ENCODE assay signal across 8 cellular contexts in the genomic region with DNA sequence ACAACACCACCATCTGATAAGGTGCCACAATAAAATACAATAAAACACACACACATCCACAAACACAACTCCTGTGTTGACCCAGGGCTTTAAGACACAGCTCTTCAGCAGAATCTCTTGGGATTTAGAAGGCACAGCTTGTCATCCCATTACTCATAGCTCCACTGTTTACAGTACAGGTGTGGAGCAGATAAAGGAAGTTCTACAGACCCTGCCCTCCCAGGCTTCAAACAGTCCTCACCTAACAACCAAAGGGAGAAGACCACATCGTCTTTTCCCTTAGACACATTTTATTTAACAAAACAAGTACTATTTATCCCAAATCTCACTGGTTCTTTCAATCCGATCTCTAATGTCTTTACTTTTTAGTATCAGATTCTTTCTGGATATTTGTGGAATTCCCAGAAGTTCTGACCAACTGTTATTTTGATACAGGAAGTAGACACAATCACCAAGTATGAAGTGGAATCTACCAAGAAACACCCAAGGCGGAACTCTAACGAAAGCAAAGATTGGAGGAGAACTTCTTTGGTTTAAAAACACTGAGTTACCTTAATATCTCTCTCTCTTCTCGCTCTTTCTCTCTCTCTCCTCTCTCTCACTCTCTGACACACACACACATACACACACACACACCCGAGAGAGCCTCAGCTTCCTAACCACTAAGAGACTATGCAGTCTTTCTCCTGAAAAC. TPM values are rescaled to one million over a fixed set of nuclear protein-coding genes. Genes with fewer than 3 reads are reported as not detected.
DNase-seq lines count a peak whose midpoint lies in the region; ATAC-seq and TF ChIP-seq lines count a peak whose summit lies in the region.

No MANE protein-coding gene starts in this region.

- no peak for TF ChIP-seq EP300 in upper lobe of left lung (IDR thresholded peaks at IDR 0.05)

- ATAC-seq in HG03354 (IDR thresholded peaks at IDR 0.05; ENCODE audit: poor library complexity, severe bottlenecking, unreplicated experiment) (peak; percentile 17), right lobe of liver (peak in 3 of 4 donors; percentile 11 to 64 (median 25)), upper lobe of left lung (ENCODE audit: low FRiP score in 2 of 2) (peak; percentile 62 to 69)

- intact Hi-C loops in activated T-helper 2 cell treated with anti-CD3 and anti-CD28 coated beads, Interferon-gamma antibody, Interleukin-2, Interleukin-4, amounts not matched to agents 10 μg/mL and 5 μg/mL and 100 μg/mL, durations not matched to agents 14 hours and 24 hours and 36 hours (cut with micrococcal nuclease) = loop anchor here (2.0 to 5.0 kb wide), 3 partner anchors 21 to 81 kb away; no protein-coding TSS in a partner anchor
- intact Hi-C loops in right lobe of liver (cut with DNase I) = no loop called here

- 41% methylated on average over 6 of the region's 6 CpGs for WGBS in right lobe of liver (ENCODE audit: insufficient coverage, low coverage, low lambda C conversion rate, missing lambda C conversion rate)
- WGBS in upper lobe of left lung, 2 donors = 8 to 19% methylated on average over 6 of the region's 6 CpGs

- no peaks in the 10 kb centered on the region for H3K9me3 Mint-ChIP-seq in activated T-helper 2 cell treated with anti-CD3 and anti-CD28 coated beads, Interferon-gamma antibody, Interleukin-2, Interleukin-4, amounts not matched to agents 10 μg/mL and 5 μg/mL and 100 μg/mL, durations not matched to agents 14 hours and 24 hours and 36 hours

- peaks cover 25% of the 10 kb centered on the region for H3K36me3 Mint-ChIP-seq in activated T-helper 2 cell treated with anti-CD3 and anti-CD28 coated beads, Interferon-gamma antibody, Interleukin-2, Interleukin-4, amounts not matched to agents 10 μg/mL and 5 μg/mL and 100 μg/mL, durations not matched to agents 14 hours and 24 hours and 36 hours (ENCODE audit: low read depth)

- H3K36me3 ChIP-seq in right lobe of liver = no peaks in the 10 kb centered on the region
- no peaks in the 10 kb centered on the region for H3K36me3 ChIP-seq in upper lobe of left lung

- H3K27ac ChIP-seq in right lobe of liver = peak overlapping the region; percentile 39 to 70 (median 43)
- H3K27ac ChIP-seq in upper lobe of left lung = peak overlapping the region; percentile 90 to 94 (median 93)

- TF ChIP-seq CTCF in right lobe of liver (IDR thresholded peaks at IDR 0.05) (no peak), upper lobe of left lung (IDR thresholded peaks at IDR 0.05) (no peak), GM10266 (IDR thresholded peaks at IDR 0.05; ENCODE audit: control insufficient read depth, insufficient read depth, low read depth, missing control alignments) (no peak)

- peaks cover 73% of the 10 kb centered on the region for H3K4me1 Mint-ChIP-seq in activated T-helper 2 cell treated with anti-CD3 and anti-CD28 coated beads, Interferon-gamma antibody, Interleukin-2, Interleukin-4, amounts not matched to agents 10 μg/mL and 5 μg/mL and 100 μg/mL, durations not matched to agents 14 hours and 24 hours and 36 hours (ENCODE audit: low read depth)

- TF ChIP-seq POLR2A in right lobe of liver (IDR thresholded peaks at IDR 0.05) (no peak), upper lobe of left lung (IDR thresholded peaks at IDR 0.05) (peak in 2 of 4 donors; percentile 28 to 75)

- no peaks in the 10 kb centered on the region for H3K27me3 Mint-ChIP-seq in activated T-helper 2 cell treated with anti-CD3 and anti-CD28 coated beads, Interferon-gamma antibody, Interleukin-2, Interleukin-4, amounts not matched to agents 10 μg/mL and 5 μg/mL and 100 μg/mL, durations not matched to agents 14 hours and 24 hours and 36 hours (ENCODE audit: low read depth)

- peaks cover 0 to 67% (median 20%) of the 10 kb centered on the region in 4 donors for H3K4me1 ChIP-seq in right lobe of liver
- H3K4me1 ChIP-seq in upper lobe of left lung = peaks cover 34 to 76% (median 42%) of the 10 kb centered on the region in 4 donors

- H3K4me3 Mint-ChIP-seq in activated T-helper 2 cell treated with anti-CD3 and anti-CD28 coated beads, Interferon-gamma antibody, Interleukin-2, Interleukin-4, amounts not matched to agents 10 μg/mL and 5 μg/mL and 100 μg/mL, durations not matched to agents 14 hours and 24 hours and 36 hours (ENCODE audit: low read depth) = peak overlapping the region; percentile 87

- H3K27me3 ChIP-seq in right lobe of liver = no peaks in the 10 kb centered on the region
- no peaks in the 10 kb centered on the region for H3K27me3 ChIP-seq in upper lobe of left lung

- peak overlapping the region; percentile 84 for H3K27ac Mint-ChIP-seq in activated T-helper 2 cell treated with anti-CD3 and anti-CD28 coated beads, Interferon-gamma antibody, Interleukin-2, Interleukin-4, amounts not matched to agents 10 μg/mL and 5 μg/mL and 100 μg/mL, durations not matched to agents 14 hours and 24 hours and 36 hours

- peak overlapping the region; percentile 18 to 34 (median 33) for H3K4me3 ChIP-seq in right lobe of liver
- H3K4me3 ChIP-seq in upper lobe of left lung = peak overlapping the region; percentile 20 to 64 (median 60)

- H3K9me3 ChIP-seq in right lobe of liver (no peaks in the 10 kb centered on the region), upper lobe of left lung (no peaks in the 10 kb centered on the region)

- peak; percentile 67 for DNase-seq in DMS153 (lab: John Stamatoyannopoulos, UW)
- DNase-seq in activated T-helper 2 cell treated with anti-CD3 and anti-CD28 coated beads, Interferon-gamma antibody, Interleukin-2, Interleukin-4, amounts not matched to agents 10 μg/mL and 5 μg/mL and 100 μg/mL, durations not matched to agents 14 hours and 24 hours and 36 hours (ENCODE audit: low spot score) = no peak
- DNase-seq in right lobe of liver = no peak
- DNase-seq in upper lobe of left lung = peak in 1 of 2 donors; percentile 50
- DNase-seq in cerebellar nuclear complex (lab: John Stamatoyannopoulos, UW) = no peak
- no peak for DNase-seq in GM10266 (ENCODE audit: extremely low spot score)
- DNase-seq in GM19240 (ENCODE audit: insufficient read length, low spot score) = no peak

RNA-seq across cellular contexts. Expression of gene CYTH1, which starts 46.1 kb away (rescaled TPM):
- 83.5 and 95.7 TPM in 2 replicates for total RNA-seq in activated T-helper 2 cell treated with anti-CD3 and anti-CD28 coated beads, Interferon-gamma antibody, Interleukin-2, Interleukin-4, amounts not matched to agents 10 μg/mL and 5 μg/mL and 100 μg/mL, durations not matched to agents 14 hours and 24 hours and 36 hours
- total RNA-seq in right lobe of liver (10 to 100 TPM; 14.8 to 46.2 (median 28.8) TPM), upper lobe of left lung (100 to 1,000 TPM; 113 to 295 (median 121) TPM)
